In genomic region chr22:22785316-22786065, GRCh38 we compare ENCODE assay signal across 20 cellular contexts.
"Had no signal": no experiment of that assay in that cellular context is flagged by ENCODE, and none has a peak within 500 bp of the region (broad histone marks: within the 10 kb centered on the region; RNA-seq: fewer than 3 reads in every experiment).

No MANE protein-coding gene starts in this region.

- H3K4me3 ChIP-seq: colonic mucosa, gastroesophageal sphincter, heart left ventricle, thyroid gland had no signal

- H3K4me3 Mint-ChIP-seq: activated CD4-positive, alpha-beta T cell treated with anti-CD3 and anti-CD28 coated beads, Interleukin-2, amount 10 ng/mL, durations not matched to agents 24 days and 14 days; activated CD8-positive, alpha-beta T cell treated with anti-CD3 and anti-CD28 coated beads, Interleukin-2, amount 10 ng/mL, durations not matched to agents 7 days and 5 days; activated naive CD4-positive, alpha-beta T cell treated with anti-CD3 and anti-CD28 coated beads, Interleukin-2, amount 10 ng/mL, durations not matched to agents 7 days and 5 days; activated naive CD8-positive, alpha-beta T cell treated with anti-CD3 and anti-CD28 coated beads, Interleukin-2, amount 50 U/mL, for 24 hours; activated T-cell treated with anti-CD3 and anti-CD28 coated beads, Interleukin-2, amount 50 U/mL, for 4 hours; nephron; stimulated activated naive B cell treated with anti-CD40 and anti-IgM and Interleukin-4, amounts not matched to agents 10 μg/mL and 1 μg/mL and 100 μg/mL, for 72 hours had no signal

- DNase-seq: activated CD4-positive, alpha-beta T cell treated with anti-CD3 and anti-CD28 coated beads, Interleukin-2, amount 10 ng/mL, durations not matched to agents 24 days and 14 days; activated effector memory CD4-positive, alpha-beta T cell treated with Interleukin-2 at 50 U/mL for 16 hours; activated naive CD4-positive, alpha-beta T cell treated with anti-CD3 and anti-CD28 coated beads, Interleukin-2, amount 10 ng/mL, durations not matched to agents 7 days and 5 days; activated naive CD8-positive, alpha-beta T cell treated with anti-CD3 and anti-CD28 coated beads, Interleukin-2, amount 50 U/mL, for 24 hours; activated T-cell treated with anti-CD3 and anti-CD28 coated beads, Interleukin-2, amount 50 U/mL, for 4 hours; anterior cingulate cortex; brain microvascular endothelial cell; central memory CD4-positive, alpha-beta T cell; colonic mucosa; heart left ventricle; left cardiac atrium; nucleus accumbens; retina; stimulated activated naive B cell treated with anti-CD40 and anti-IgM and Interleukin-4, amounts not matched to agents 10 μg/mL and 1 μg/mL and 100 μg/mL, for 72 hours; T-helper 9 cell; thyroid gland had no signal

- H3K9me3 ChIP-seq: colonic mucosa, gastroesophageal sphincter, heart left ventricle, thyroid gland had no signal

- H3K36me3 Mint-ChIP-seq: activated naive CD4-positive, alpha-beta T cell treated with anti-CD3 and anti-CD28 coated beads, Interleukin-2, amount 10 ng/mL, durations not matched to agents 7 days and 5 days; stimulated activated naive B cell treated with anti-CD40 and anti-IgM and Interleukin-4, amounts not matched to agents 10 μg/mL and 1 μg/mL and 100 μg/mL, for 72 hours had no signal

- H3K36me3 ChIP-seq: brain microvascular endothelial cell, colonic mucosa, gastroesophageal sphincter, heart left ventricle, thyroid gland had no signal

- H3K27ac ChIP-seq: colonic mucosa, gastroesophageal sphincter, heart left ventricle, thyroid gland had no signal

- H3K9me3 Mint-ChIP-seq: activated CD4-positive, alpha-beta T cell treated with anti-CD3 and anti-CD28 coated beads, Interleukin-2, amount 10 ng/mL, durations not matched to agents 24 days and 14 days; activated naive CD4-positive, alpha-beta T cell treated with anti-CD3 and anti-CD28 coated beads, Interleukin-2, amount 10 ng/mL, durations not matched to agents 7 days and 5 days; activated naive CD8-positive, alpha-beta T cell treated with anti-CD3 and anti-CD28 coated beads, Interleukin-2, amount 50 U/mL, for 24 hours; activated T-cell treated with anti-CD3 and anti-CD28 coated beads, Interleukin-2, amount 50 U/mL, for 4 hours; nephron; stimulated activated naive B cell treated with anti-CD40 and anti-IgM and Interleukin-4, amounts not matched to agents 10 μg/mL and 1 μg/mL and 100 μg/mL, for 72 hours had no signal

- H3K27ac Mint-ChIP-seq: activated CD4-positive, alpha-beta T cell treated with anti-CD3 and anti-CD28 coated beads, Interleukin-2, amount 10 ng/mL, durations not matched to agents 24 days and 14 days; activated CD8-positive, alpha-beta T cell treated with anti-CD3 and anti-CD28 coated beads, Interleukin-2, amount 10 ng/mL, durations not matched to agents 7 days and 5 days; activated naive CD4-positive, alpha-beta T cell treated with anti-CD3 and anti-CD28 coated beads, Interleukin-2, amount 10 ng/mL, durations not matched to agents 7 days and 5 days; activated naive CD8-positive, alpha-beta T cell treated with anti-CD3 and anti-CD28 coated beads, Interleukin-2, amount 50 U/mL, for 24 hours; nephron; stimulated activated naive B cell treated with anti-CD40 and anti-IgM and Interleukin-4, amounts not matched to agents 10 μg/mL and 1 μg/mL and 100 μg/mL, for 72 hours had no signal

- H3K27me3 ChIP-seq: colonic mucosa, thyroid gland had no signal

- H3K4me1 ChIP-seq: colonic mucosa, gastroesophageal sphincter, thyroid gland had no signal

- H3K4me1 Mint-ChIP-seq: nephron; stimulated activated naive B cell treated with anti-CD40 and anti-IgM and Interleukin-4, amounts not matched to agents 10 μg/mL and 1 μg/mL and 100 μg/mL, for 72 hours had no signal

- ATAC-seq: activated CD8-positive, alpha-beta T cell treated with anti-CD3 and anti-CD28 coated beads, Interleukin-2, amount 10 ng/mL, durations not matched to agents 7 days and 5 days; activated naive CD8-positive, alpha-beta T cell treated with anti-CD3 and anti-CD28 coated beads, Interleukin-2, amount 50 U/mL, for 24 hours; activated T-cell treated with anti-CD3 and anti-CD28 coated beads, Interleukin-2, amount 50 U/mL, for 4 hours; esophagus mucosa; gastroesophageal sphincter; heart left ventricle; left cardiac atrium; stimulated activated naive B cell treated with anti-CD40 and anti-IgM and Interleukin-4, amounts not matched to agents 10 μg/mL and 1 μg/mL and 100 μg/mL, for 72 hours had no signal
